In genomic region chr20:64082821-64083379, GRCh38 we compare ENCODE assay signal across 9 cellular contexts. TPM values are rescaled to one million over a fixed set of nuclear protein-coding genes. Genes with fewer than 3 reads are reported as not detected.
DNase-seq lines count a peak whose midpoint lies in the region; ATAC-seq and TF ChIP-seq lines count a peak whose summit lies in the region.
"Had no signal": no experiment of that assay in that cellular context is flagged by ENCODE, and none has a peak within 500 bp of the region (broad histone marks: within the 10 kb centered on the region; RNA-seq: fewer than 3 reads in every experiment).

No MANE protein-coding gene starts in this region.

- no peak for DNase-seq in AG04449 (ENCODE audit: low read depth, low spot score)
- DNase-seq in H9 = no peak
- DNase-seq in activated naive CD8-positive, alpha-beta T cell treated with anti-CD3 and anti-CD28 coated beads, Interleukin-2, amount 50 U/mL, for 24 hours = no peak
- no peak for DNase-seq in mesenchymal stem cell
- DNase-seq in NCI-H1048 (lab: John Stamatoyannopoulos, UW) = no peak
- no peak for DNase-seq in iPS-NIHi7 (ENCODE audit: extremely low spot score)
- DNase-seq in KG1 (lab: John Stamatoyannopoulos, UW) = no peak
- DNase-seq: NK-92 treated with Interleukin-12 subunit alpha and Interleukin-12 subunit beta, amount 100 ng/mL, for 24 hours had no signal

- no peak overlapping the region; a peak in 1 of 7 replicates for H3K27ac Mint-ChIP-seq in H9
- H3K27ac Mint-ChIP-seq in activated naive CD8-positive, alpha-beta T cell treated with anti-CD3 and anti-CD28 coated beads, Interleukin-2, amount 50 U/mL, for 24 hours = no peak overlapping the region

- no peaks in the 10 kb centered on the region for H3K79me2 ChIP-seq in H9 (ENCODE audit: insufficient read depth, low read length)

- peaks cover 5 to 7% of the 10 kb centered on the region in 2 experiments; a peak in 4 of 5 replicates for H3K9me3 Mint-ChIP-seq in H9
- H3K9me3 Mint-ChIP-seq in activated naive CD8-positive, alpha-beta T cell treated with anti-CD3 and anti-CD28 coated beads, Interleukin-2, amount 50 U/mL, for 24 hours = no peaks in the 10 kb centered on the region

- no CpG with 5 or more reads among the region's 14 CpGs for WGBS in H9 (ENCODE audit: extremely low coverage, insufficient read length, low lambda C conversion rate)
- 24% methylated on average over 14 of the region's 14 CpGs for WGBS in mesenchymal stem cell

- POLR2A ChIA-PET in AG04449 (lab: Yijun Ruan, JAX) = no interaction called here

- no peaks in the 10 kb centered on the region for H4K20me1 ChIP-seq in H9 (ENCODE audit: control insufficient read depth, insufficient read depth, insufficient read length)

- no peak overlapping the region for H2BK20ac ChIP-seq in H9 (ENCODE audit: low read depth, low read length, poor library complexity, severe bottlenecking)

- peaks cover 63% of the 10 kb centered on the region for H3K27me3 Mint-ChIP-seq in H9 (ENCODE audit: low read depth)
- H3K27me3 Mint-ChIP-seq in activated naive CD8-positive, alpha-beta T cell treated with anti-CD3 and anti-CD28 coated beads, Interleukin-2, amount 50 U/mL, for 24 hours = peaks cover 19% of the 10 kb centered on the region

- H4K5ac ChIP-seq in H9 (ENCODE audit: insufficient read length, low read depth, low read length) = no peak overlapping the region

- H4K91ac ChIP-seq in H9 (ENCODE audit: insufficient read length, low read depth, low read length) = no peak overlapping the region
- H4K91ac ChIP-seq in mesenchymal stem cell (ENCODE audit: low read length) = no peak overlapping the region

- peak overlapping the region; percentile 50 to 77 for H3K4me3 Mint-ChIP-seq in H9
- peak overlapping the region; percentile 68 for H3K4me3 Mint-ChIP-seq in activated naive CD8-positive, alpha-beta T cell treated with anti-CD3 and anti-CD28 coated beads, Interleukin-2, amount 50 U/mL, for 24 hours

- H3K14ac ChIP-seq in H9 (ENCODE audit: insufficient read depth, low read length) = no peak overlapping the region
- no peak overlapping the region for H3K14ac ChIP-seq in mesenchymal stem cell (ENCODE audit: low read length in 2 of 2)

- no peaks in the 10 kb centered on the region; the same call in 1 of the 2 replicates for H3K4me1 ChIP-seq in H9 (ENCODE audit: insufficient read depth, low read length)
- peaks cover 44% of the 10 kb centered on the region for H3K4me1 ChIP-seq in mesenchymal stem cell (ENCODE audit: control insufficient read depth, insufficient read depth, low read depth, low read length)

- H3K4me3 ChIP-seq in AG04449 (ENCODE audit: low read depth, low read length) (peak overlapping the region; percentile 37), mesenchymal stem cell (ENCODE audit: insufficient read depth in 1 of 2, low read depth in 1 of 2, low read length in 2 of 2) (peak overlapping the region in 1 of 2 experiments; percentile 44)

- H2BK12ac ChIP-seq in H9 (ENCODE audit: insufficient read length, low read depth, low read length) (no peak overlapping the region), mesenchymal stem cell (ENCODE audit: low read length in 2 of 2) (no peak overlapping the region)

- H3K9ac ChIP-seq in H9 (ENCODE audit: extremely low read depth, insufficient read length, low read length) = no peak overlapping the region
- no peak overlapping the region for H3K9ac ChIP-seq in mesenchymal stem cell (ENCODE audit: low read length)

- no peaks in the 10 kb centered on the region for H3K79me1 ChIP-seq in H9 (ENCODE audit: insufficient read depth, low read depth, low read length, poor library complexity, severe bottlenecking)
- peaks cover 11% of the 10 kb centered on the region for H3K79me1 ChIP-seq in mesenchymal stem cell (replicated peaks; ENCODE audit: low read length, poor library complexity, severe bottlenecking)

- H3K36me3 ChIP-seq in mesenchymal stem cell (ENCODE audit: control insufficient read depth in 1 of 2, insufficient read depth in 2 of 2, low read depth in 1 of 2, low read length in 2 of 2) = no peaks in the 10 kb centered on the region

- H3K56ac ChIP-seq in H9 (ENCODE audit: insufficient read length, low read depth, low read length) = no peak overlapping the region

- H2BK15ac ChIP-seq in H9 (ENCODE audit: low read depth, low read length) = no peak overlapping the region
- no peak overlapping the region for H2BK15ac ChIP-seq in mesenchymal stem cell (ENCODE audit: low read depth, poor library complexity, severe bottlenecking)

- H3K4me1 Mint-ChIP-seq in H9 = peaks cover 31 to 44% of the 10 kb centered on the region in 2 experiments
- peaks cover 30% of the 10 kb centered on the region for H3K4me1 Mint-ChIP-seq in activated naive CD8-positive, alpha-beta T cell treated with anti-CD3 and anti-CD28 coated beads, Interleukin-2, amount 50 U/mL, for 24 hours

- H2BK120ac ChIP-seq in H9 (ENCODE audit: low read depth, low read length, poor library complexity, severe bottlenecking) (no peak overlapping the region), mesenchymal stem cell (ENCODE audit: low read depth, low read length) (no peak overlapping the region)

- H3K27me3 ChIP-seq in H9 (ENCODE audit: insufficient read depth, low read length) (peaks cover 5% of the 10 kb centered on the region; the same call in 1 of the 2 replicates), mesenchymal stem cell (ENCODE audit: control insufficient read depth in 1 of 2, insufficient read depth in 1 of 2, low read length in 2 of 2) (peaks cover 33 to 51% of the 10 kb centered on the region in 2 experiments)

- no peak overlapping the region for H4K8ac ChIP-seq in H9 (replicated peaks; ENCODE audit: insufficient read length, low read depth, low read length)
- H4K8ac ChIP-seq in mesenchymal stem cell (ENCODE audit: low read length) = peak overlapping the region; percentile 47

- CTCF ChIA-PET in AG04449 (lab: Yijun Ruan, JAX) = interaction anchor here (1.0 to 8.7 kb wide), 8 partner anchors 14 to 108 kb away, joined by 3 to 51 read pairs (median 4); partner anchors contain the start of genes PRPF6 and TCEA2

- H3K4ac ChIP-seq in H9 (ENCODE audit: low read depth, low read length) (no peak overlapping the region), mesenchymal stem cell (ENCODE audit: low read depth in 1 of 2, low read length in 2 of 2) (no peak overlapping the region)

- no peak overlapping the region for H3T11ph ChIP-seq in H9 (ENCODE audit: low read length)

- H3K27ac ChIP-seq in H9 (ENCODE audit: insufficient read length, low read depth, low read length) (no peak overlapping the region), mesenchymal stem cell (ENCODE audit: low read length, poor library complexity, severe bottlenecking) (no peak overlapping the region)

- H3K9me3 ChIP-seq in H9 (ENCODE audit: control insufficient read depth, low read depth, low read length) (no peaks in the 10 kb centered on the region), mesenchymal stem cell (ENCODE audit: control insufficient read depth, low read length) (no peaks in the 10 kb centered on the region)

- peaks cover 20% of the 10 kb centered on the region for H3K23me2 ChIP-seq in H9 (ENCODE audit: insufficient read length, low read depth, low read length, poor library complexity, severe bottlenecking)

- H2AFZ ChIP-seq in H9 (ENCODE audit: low read length) = no peak overlapping the region
- H2AFZ ChIP-seq in mesenchymal stem cell (ENCODE audit: low read depth, low read length) = no peak overlapping the region

- ATAC-seq in activated naive CD8-positive, alpha-beta T cell treated with anti-CD3 and anti-CD28 coated beads, Interleukin-2, amount 50 U/mL, for 24 hours = no peak
- ATAC-seq in GM21381 (IDR thresholded peaks at IDR 0.05; ENCODE audit: unreplicated experiment) = no peak

- TF ChIP-seq CTCF in AG04449 (IDR thresholded peaks at IDR 0.05; ENCODE audit: insufficient read depth, low read length, missing control alignments) (no peak), H9 (conservative IDR thresholded peaks at IDR 0.05) (no peak)

- peak overlapping the region; percentile 66 for H3K4me2 ChIP-seq in H9 (ENCODE audit: insufficient read depth, insufficient read length, low read length)
- peak overlapping the region; percentile 91 for H3K4me2 ChIP-seq in mesenchymal stem cell (ENCODE audit: low read length, poor library complexity, severe bottlenecking)

- H2AK5ac ChIP-seq in H9 (ENCODE audit: insufficient read length, low read length) = no peak overlapping the region
- no peak overlapping the region for H2AK5ac ChIP-seq in mesenchymal stem cell (ENCODE audit: low read length, severe bottlenecking)

- no peaks in the 10 kb centered on the region; a peak in 1 of 7 replicates for H3K36me3 Mint-ChIP-seq in H9 (ENCODE audit: insufficient read depth in 1 of 3, low read depth in 3 of 3)
- no peaks in the 10 kb centered on the region for H3K36me3 Mint-ChIP-seq in activated naive CD8-positive, alpha-beta T cell treated with anti-CD3 and anti-CD28 coated beads, Interleukin-2, amount 50 U/mL, for 24 hours (ENCODE audit: low read depth)

- H3K23ac ChIP-seq in H9 (ENCODE audit: insufficient read length, low read depth, low read length) (no peak overlapping the region), mesenchymal stem cell (ENCODE audit: low read length in 2 of 2) (no peak overlapping the region)

- H2BK5ac ChIP-seq in H9 (ENCODE audit: insufficient read length, low read length) (no peak overlapping the region), mesenchymal stem cell (ENCODE audit: low read depth, low read length, poor library complexity, severe bottlenecking) (peak overlapping the region; percentile 46)

- H3K18ac ChIP-seq in H9 (ENCODE audit: insufficient read length, low read depth, low read length) (no peak overlapping the region), mesenchymal stem cell (ENCODE audit: low read depth in 1 of 2, low read length in 2 of 2) (no peak overlapping the region)

RNA-seq across cellular contexts. Expression of gene LKAAEAR1, which starts 1.3 kb away (rescaled TPM):
- 0.39 TPM in 1 of 2 replicates, not detected in the other for total RNA-seq in H9 (2021)
- polyA plus RNA-seq in mesenchymal stem cell (2013, experiment 1 of 2) = 0.08 TPM
- not detected for polyA plus RNA-seq in mesenchymal stem cell (2013, experiment 2 of 2)

RNA-seq across cellular contexts. Expression of gene OPRL1, which starts 3.0 kb away (rescaled TPM):
- 0.90 and 1.0 TPM in 2 replicates for total RNA-seq in H9 (2021)
- polyA plus RNA-seq in mesenchymal stem cell (2013, experiment 1 of 2) = 0.54 TPM
- polyA plus RNA-seq in mesenchymal stem cell (2013, experiment 2 of 2) = 0.40 TPM

RNA-seq across cellular contexts. Expression of gene RGS19, which starts 3.6 kb away (rescaled TPM):
- 11.7 and 12.8 TPM in 2 replicates for total RNA-seq in H9 (2021)
- polyA plus RNA-seq in mesenchymal stem cell (2013, experiment 1 of 2) = 11.6 TPM
- polyA plus RNA-seq in mesenchymal stem cell (2013, experiment 2 of 2) = 13.4 TPM

RNA-seq across cellular contexts. Expression of gene TCEA2, which starts 19.9 kb away (rescaled TPM):
- 48.1 and 51.7 TPM in 2 replicates for total RNA-seq in H9 (2021)
- 57.9 TPM for polyA plus RNA-seq in mesenchymal stem cell (2013, experiment 1 of 2)
- polyA plus RNA-seq in mesenchymal stem cell (2013, experiment 2 of 2) = 60.9 TPM

RNA-seq across cellular contexts. Expression of gene NPBWR2, which starts 24.5 kb away (rescaled TPM):
- not detected in 2 replicates for total RNA-seq in H9 (2021)
- polyA plus RNA-seq in mesenchymal stem cell (2013, experiment 1 of 2) = not detected
- not detected for polyA plus RNA-seq in mesenchymal stem cell (2013, experiment 2 of 2)
